In genomic region chr9:133353548-133353947, GRCh38 we compare ENCODE assay signal across 12 cellular contexts. TPM values are rescaled to one million over a fixed set of nuclear protein-coding genes. Genes with fewer than 3 reads are reported as not detected.
A peak's percentile ranks its signal among the peaks of the same experiment; 100 is the strongest.
DNase-seq lines count a peak whose midpoint lies in the region; ATAC-seq and TF ChIP-seq lines count a peak whose summit lies in the region.
"Had no signal": no experiment of that assay in that cellular context is flagged by ENCODE, and none has a peak within 500 bp of the region (broad histone marks: within the 10 kb centered on the region; RNA-seq: fewer than 3 reads in every experiment).

No MANE protein-coding gene starts in this region.

- no peak for TF ChIP-seq CTCF in HCT116 (IDR thresholded peaks at IDR 0.05 in 2 of 3, conservative IDR thresholded peaks at IDR 0.05 in 1 of 3; ENCODE audit: borderline replicate concordance in 1 of 3, insufficient read depth in 1 of 3, low read depth in 2 of 3, low read length in 2 of 3)
- no peak for TF ChIP-seq CTCF in neural crest cell (conservative IDR thresholded peaks at IDR 0.05)

- CTCF ChIA-PET in HCT116 (lab: Charles Lee), result interaction anchor here (1.4 kb wide), 1 partner anchor 12 kb away, joined by 3 read pairs; no protein-coding TSS in a partner anchor

- POLR2A ChIA-PET in HCT116 (lab: Charles Lee), result interaction anchor here (0.9 to 1.2 kb wide), 2 partner anchors 9 to 106 kb away, joined by 3 read pairs; partner anchors contain the start of gene CACFD1

- peaks cover 12 to 38% of the 10 kb centered on the region in 2 experiments; a peak in 3 of 4 replicates for H3K4me1 ChIP-seq in HCT116 (ENCODE audit: control insufficient read depth in 1 of 2, insufficient read depth in 2 of 2, low read length in 2 of 2)

- no peak overlapping the region for H2AFZ ChIP-seq in HCT116 (ENCODE audit: low read depth, low read length, poor library complexity, severe bottlenecking)

- peaks cover 10% of the 10 kb centered on the region; the same call in 1 of the 2 replicates for H4K20me1 ChIP-seq in HCT116 (ENCODE audit: insufficient read depth)

- H3K27me3 ChIP-seq in HCT116 (ENCODE audit: insufficient read depth, low read length), result no peaks in the 10 kb centered on the region

- no peaks in the 10 kb centered on the region for H3K9me3 ChIP-seq in HCT116 (ENCODE audit: control insufficient read depth in 1 of 2, insufficient read depth in 1 of 2, low read depth in 1 of 2, low read length in 2 of 2)

- H3K9me2 ChIP-seq in HCT116 (ENCODE audit: insufficient read depth), result no peaks in the 10 kb centered on the region

- no peak overlapping the region for H3K4me3 ChIP-seq in HCT116 (replicated peaks in 1 of 2; ENCODE audit: low read depth in 1 of 2, low read length in 2 of 2)

- peak overlapping the region; percentile 39 for H3K27ac Mint-ChIP-seq in activated CD4-positive, alpha-beta T cell treated with anti-CD3 and anti-CD28 coated beads, Interleukin-2, amount 10 ng/mL, durations not matched to agents 24 days and 14 days
- peak overlapping the region; percentile 83 for H3K27ac Mint-ChIP-seq in activated naive CD8-positive, alpha-beta T cell
- H3K27ac Mint-ChIP-seq in neural crest cell (ENCODE audit: unreplicated experiment), result no peak overlapping the region

- intact Hi-C loops in activated CD4-positive, alpha-beta T cell treated with anti-CD3 and anti-CD28 coated beads, Interleukin-2, amount 10 ng/mL, durations not matched to agents 24 days and 14 days (cut with micrococcal nuclease), result loop anchor here (10.0 kb wide), 1 partner anchor 329 kb away; no protein-coding TSS in a partner anchor
- intact Hi-C loops in HCT116 (cut with micrococcal nuclease), result loop anchor here (10.0 kb wide), 1 partner anchor 641 kb away; the partner anchor contains the start of gene VAV2

- H3K36me3 ChIP-seq in HCT116 (ENCODE audit: control insufficient read depth in 1 of 2, insufficient read depth in 2 of 2, low read length in 2 of 2), result peaks cover 33 to 51% of the 10 kb centered on the region in 2 experiments

- H3K9ac ChIP-seq in HCT116 (ENCODE audit: low read length), result no peak overlapping the region

- ATAC-seq in HCT116, result no peak
- ATAC-seq in GM19467 (IDR thresholded peaks at IDR 0.05; ENCODE audit: unreplicated experiment), result no peak
- ATAC-seq: left lobe of liver had no signal

- H3K4me2 ChIP-seq in HCT116 (ENCODE audit: low read length), result no peak overlapping the region

- no peak for TF ChIP-seq RAD21 in HCT116 (IDR thresholded peaks at IDR 0.05; ENCODE audit: low read depth)

- RAD21 ChIA-PET in HCT116 (lab: Charles Lee; ENCODE audit: low non-redundant PET in 1 of 2, low total read pairs in 2 of 2, uncharacterized antibody in 2 of 2, unreplicated experiment in 2 of 2), result no interaction called here

- no peaks in the 10 kb centered on the region for H3K27me3 Mint-ChIP-seq in activated CD4-positive, alpha-beta T cell treated with anti-CD3 and anti-CD28 coated beads, Interleukin-2, amount 10 ng/mL, durations not matched to agents 24 days and 14 days
- no peaks in the 10 kb centered on the region for H3K27me3 Mint-ChIP-seq in activated naive CD8-positive, alpha-beta T cell
- H3K27me3 Mint-ChIP-seq in neural crest cell (ENCODE audit: low read depth), result peaks cover 5% of the 10 kb centered on the region
- H3K27me3 Mint-ChIP-seq: IgD-negative memory B cell had no signal

- H3K36me3 Mint-ChIP-seq in activated CD4-positive, alpha-beta T cell treated with anti-CD3 and anti-CD28 coated beads, Interleukin-2, amount 10 ng/mL, durations not matched to agents 24 days and 14 days (ENCODE audit: low read depth), result peaks cover 58% of the 10 kb centered on the region
- peaks cover 10% of the 10 kb centered on the region for H3K36me3 Mint-ChIP-seq in activated naive CD8-positive, alpha-beta T cell
- H3K36me3 Mint-ChIP-seq in neural crest cell (ENCODE audit: low read depth), result peaks cover 33% of the 10 kb centered on the region

- no peaks in the 10 kb centered on the region for H3K9me3 Mint-ChIP-seq in activated CD4-positive, alpha-beta T cell treated with anti-CD3 and anti-CD28 coated beads, Interleukin-2, amount 10 ng/mL, durations not matched to agents 24 days and 14 days
- H3K9me3 Mint-ChIP-seq in activated naive CD8-positive, alpha-beta T cell (ENCODE audit: low read depth), result no peaks in the 10 kb centered on the region
- H3K9me3 Mint-ChIP-seq in neural crest cell, result no peaks in the 10 kb centered on the region
- H3K9me3 Mint-ChIP-seq: IgD-negative memory B cell had no signal

- peaks cover 43% of the 10 kb centered on the region for H3K4me1 Mint-ChIP-seq in activated CD4-positive, alpha-beta T cell treated with anti-CD3 and anti-CD28 coated beads, Interleukin-2, amount 10 ng/mL, durations not matched to agents 24 days and 14 days
- H3K4me1 Mint-ChIP-seq in activated naive CD8-positive, alpha-beta T cell (ENCODE audit: low read depth), result peaks cover 48% of the 10 kb centered on the region
- H3K4me1 Mint-ChIP-seq in neural crest cell, result peaks cover 38% of the 10 kb centered on the region

- no peak overlapping the region for H3K4me3 Mint-ChIP-seq in activated CD4-positive, alpha-beta T cell treated with anti-CD3 and anti-CD28 coated beads, Interleukin-2, amount 10 ng/mL, durations not matched to agents 24 days and 14 days
- H3K4me3 Mint-ChIP-seq in activated naive CD8-positive, alpha-beta T cell, result peak overlapping the region; percentile 38
- peak overlapping the region; percentile 96 for H3K4me3 Mint-ChIP-seq in neural crest cell

- BruUV-seq in HCT116 (replicated peaks; lab: Mats Ljungman, UMichigan), result no TSS peak

- DNase-seq in activated CD4-positive, alpha-beta T cell treated with anti-CD3 and anti-CD28 coated beads, Interleukin-2, amount 10 ng/mL, durations not matched to agents 24 days and 14 days, result no peak
- DNase-seq in activated CD4-positive, alpha-beta T cell treated with anti-CD3 and anti-CD28 coated beads, Interleukin-2, amount 50 U/mL, for 48 hours, result no peak
- DNase-seq in HCT116 (ENCODE audit: low read depth, low spot score) (no peak), neural crest cell (ENCODE audit: low read depth, low spot score) (no peak), NCI-H524 (lab: John Stamatoyannopoulos, UW) (no peak), pons (ENCODE audit: low spot score) (no peak)
- DNase-seq: hippocampal formation; stimulated activated CD4-positive, alpha-beta T cell treated with anti-CD3 and anti-CD28 coated beads, Interleukin-1b, Interleukin-23, amount 100 ng/mL, for 48 hours had no signal

- H3K79me2 ChIP-seq in HCT116 (ENCODE audit: insufficient read depth, low read length), result peaks cover 62% of the 10 kb centered on the region

- TF ChIP-seq POLR2A in HCT116 (IDR thresholded peaks at IDR 0.05; ENCODE audit: borderline replicate concordance, extremely low read depth, insufficient read depth, insufficient read length), result peak; percentile 3

- peak overlapping the region; percentile 4; the same call in 1 of the 2 replicates for H3K27ac ChIP-seq in HCT116 (ENCODE audit: low read depth, low read length)

TF ChIP-seq in HCT116, 20 proteins besides CTCF, POLR2A, EP300 and RAD21:
- TF ChIP-seq FOSL1 (IDR thresholded peaks at IDR 0.05; ENCODE audit: low read depth), result no peak

RNA-seq across cellular contexts. Expression of gene SURF1, which starts 2.7 kb away (rescaled TPM):
- total RNA-seq in activated CD4-positive, alpha-beta T cell treated with anti-CD3 and anti-CD28 coated beads, Interleukin-2, amount 10 ng/mL, durations not matched to agents 24 days and 14 days, result 29.8 and 33.2 TPM in 2 replicates
- 71.7 TPM for total RNA-seq in HCT116 (2021; ENCODE audit: unreplicated experiment)
- polyA plus RNA-seq in HCT116 (2012), result 66.9 and 70.3 TPM in 2 replicates
- total RNA-seq in neural crest cell, result 32.0 and 32.1 TPM in 2 replicates

RNA-seq across cellular contexts. Expression of gene SURF2, which starts 2.8 kb away (rescaled TPM):
- 28.5 and 29.3 TPM in 2 replicates for total RNA-seq in activated CD4-positive, alpha-beta T cell treated with anti-CD3 and anti-CD28 coated beads, Interleukin-2, amount 10 ng/mL, durations not matched to agents 24 days and 14 days
- total RNA-seq in HCT116 (2021; ENCODE audit: unreplicated experiment) (27.8 TPM), neural crest cell (31.8 and 34.3 TPM in 2 replicates)
- 32.2 and 37.2 TPM in 2 replicates for polyA plus RNA-seq in HCT116 (2012)

RNA-seq across cellular contexts. Expression of gene RPL7A, which starts 5.5 kb away (rescaled TPM):
- 2,650 and 2,658 TPM in 2 replicates for total RNA-seq in activated CD4-positive, alpha-beta T cell treated with anti-CD3 and anti-CD28 coated beads, Interleukin-2, amount 10 ng/mL, durations not matched to agents 24 days and 14 days
- 2,837 TPM for total RNA-seq in HCT116 (2021; ENCODE audit: unreplicated experiment)
- polyA plus RNA-seq in HCT116 (2012), result 3,464 and 3,677 TPM in 2 replicates
- 2,746 and 2,748 TPM in 2 replicates for total RNA-seq in neural crest cell

RNA-seq across cellular contexts. Expression of gene MED22, which starts 5.6 kb away (rescaled TPM):
- total RNA-seq in activated CD4-positive, alpha-beta T cell treated with anti-CD3 and anti-CD28 coated beads, Interleukin-2, amount 10 ng/mL, durations not matched to agents 24 days and 14 days, result 39.5 and 45.0 TPM in 2 replicates
- 18.6 TPM for total RNA-seq in HCT116 (2021; ENCODE audit: unreplicated experiment)
- 12.2 and 16.5 TPM in 2 replicates for polyA plus RNA-seq in HCT116 (2012)
- total RNA-seq in neural crest cell, result 69.7 and 70.6 TPM in 2 replicates

RNA-seq across cellular contexts. Expression of gene SURF6, which starts 17.6 kb away (rescaled TPM):
- 27.4 and 28.8 TPM in 2 replicates for total RNA-seq in activated CD4-positive, alpha-beta T cell treated with anti-CD3 and anti-CD28 coated beads, Interleukin-2, amount 10 ng/mL, durations not matched to agents 24 days and 14 days
- total RNA-seq in HCT116 (2021; ENCODE audit: unreplicated experiment) (30.1 TPM), neural crest cell (22.4 and 23.9 TPM in 2 replicates)
- polyA plus RNA-seq in HCT116 (2012), result 18.8 and 19.3 TPM in 2 replicates
